Comparison of ENCODE assay signal across 17 cellular contexts in genomic region chr5:145847499-145848497, GRCh38. TPM values are rescaled to one million over a fixed set of nuclear protein-coding genes. Genes with fewer than 3 reads are reported as not detected.
DNase-seq lines count a peak whose midpoint lies in the region; ATAC-seq and TF ChIP-seq lines count a peak whose summit lies in the region.
"Had no signal": no experiment of that assay in that cellular context is flagged by ENCODE, and none has a peak within 500 bp of the region (broad histone marks: within the 10 kb centered on the region; RNA-seq: fewer than 3 reads in every experiment).

No MANE protein-coding gene starts in this region.

- TF ChIP-seq CTCF in astrocyte of the spinal cord (IDR thresholded peaks at IDR 0.05; ENCODE audit: low read depth, low read length) (no peak), kidney epithelial cell (IDR thresholded peaks at IDR 0.05; ENCODE audit: insufficient read depth, low read length, poor library complexity, severe bottlenecking) (no peak), uterus (IDR thresholded peaks at IDR 0.05) (no peak)

- H3K9me3 ChIP-seq in uterus, result no peaks in the 10 kb centered on the region
- H3K9me3 ChIP-seq: BE2C, heart right ventricle, upper lobe of right lung had no signal

- DNase-seq in AG08396 (ENCODE audit: low spot score) (peak; percentile 61), HT1080 (ENCODE audit: low read depth) (peak; percentile 91), astrocyte of the spinal cord (ENCODE audit: low read depth, low spot score) (peak; percentile 81), kidney epithelial cell (ENCODE audit: low read depth) (peak; percentile 67), DMS53 (lab: John Stamatoyannopoulos, UW) (no peak), uterus (no peak)
- no peak for DNase-seq in stimulated activated CD4-positive, alpha-beta T cell treated with anti-CD3 and anti-CD28 coated beads, Interleukin-15, amount 100 ng/mL, for 24 hours
- DNase-seq: BE2C, heart right ventricle, NCI-H1436 treated with DMSO at 0.1 percent for 48 hours, NCI-H526 treated with DMSO at 0.1 percent for 48 hours, upper lobe of right lung had no signal

- no peak for ATAC-seq in GM21381 (IDR thresholded peaks at IDR 0.05; ENCODE audit: unreplicated experiment)
- ATAC-seq: activated naive CD4-positive, alpha-beta T cell treated with anti-CD3 and anti-CD28 coated beads, Interleukin-2, amount 50 U/mL, for 72 hours; heart right ventricle; upper lobe of right lung had no signal

- H3K27me3 ChIP-seq in kidney epithelial cell (ENCODE audit: control insufficient read depth, insufficient read depth, low read length) (no peaks in the 10 kb centered on the region), uterus (no peaks in the 10 kb centered on the region)
- H3K27me3 ChIP-seq: BE2C, heart right ventricle, upper lobe of right lung had no signal

- H3K4me3 ChIP-seq in astrocyte of the spinal cord (ENCODE audit: low read depth, low read length) (no peak overlapping the region), kidney epithelial cell (ENCODE audit: low read depth, low read length) (no peak overlapping the region), uterus (no peak overlapping the region)
- H3K4me3 ChIP-seq: heart right ventricle, upper lobe of right lung had no signal

- in situ Hi-C loops in astrocyte of the spinal cord (cut with HindIII; ENCODE audit: low sequenced_read_pairs), result no loop called here

- no peaks in the 10 kb centered on the region for H3K36me3 ChIP-seq in kidney epithelial cell (ENCODE audit: control insufficient read depth, insufficient read depth, low read length)
- H3K36me3 ChIP-seq in uterus, result no peaks in the 10 kb centered on the region
- H3K36me3 ChIP-seq: BE2C, heart right ventricle, upper lobe of right lung had no signal

- no peak overlapping the region for H3K27ac ChIP-seq in uterus
- H3K27ac ChIP-seq: heart right ventricle, upper lobe of right lung had no signal

- H3K4me1 ChIP-seq in uterus, result no peaks in the 10 kb centered on the region
- H3K4me1 ChIP-seq: BE2C, heart right ventricle, upper lobe of right lung had no signal

- intact Hi-C loops in uterus (cut with DNase I; ENCODE audit: low total_unique reads), result no loop called here

- TF ChIP-seq POLR2A in uterus (IDR thresholded peaks at IDR 0.05), result no peak

RNA-seq across cellular contexts. Expression of gene PRELID2, which starts 12.7 kb away (rescaled TPM):
- 7.6 and 13.9 TPM in 2 replicates for total RNA-seq in HT1080 (2014; rRNA removed; shearing (Covaris generic))
- 7.2 and 9.0 TPM in 2 replicates for polyA plus RNA-seq in HT1080 (2015; cell fraction: cytosol; rRNA removed)
- 2.3 and 3.5 TPM in 2 replicates for polyA plus RNA-seq in HT1080 (2015; cell fraction: nucleus; rRNA removed)
- 9.4 and 9.7 TPM in 2 replicates for total RNA-seq in kidney epithelial cell
- 10 to 100 TPM; 21.8 to 54.5 (median 34.4) TPM for total RNA-seq in uterus

RNA-seq across cellular contexts. Expression of gene GRXCR2, which starts 25.0 kb away (rescaled TPM):
- not detected in 2 replicates for total RNA-seq in HT1080 (2014; rRNA removed; shearing (Covaris generic))
- polyA plus RNA-seq in HT1080 (2015; cell fraction: cytosol; rRNA removed), result not detected in 2 replicates
- not detected in 2 replicates for polyA plus RNA-seq in HT1080 (2015; cell fraction: nucleus; rRNA removed)
- total RNA-seq in kidney epithelial cell (not detected in 2 replicates), uterus (not detected)
- total RNA-seq: activated naive CD4-positive, alpha-beta T cell treated with anti-CD3 and anti-CD28 coated beads, Interleukin-2, amount 50 U/mL, for 72 hours; dermis microvascular lymphatic vessel endothelial cell; neural crest cell; SK-MEL-5; upper lobe of right lung had no signal

Comparison
In these comparisons a context has a peak if more than half of its experiments do, and no peak if none do; other contexts are left out.
1. DNase-seq: peak in AG08396 (single experiment), HT1080 (single experiment), astrocyte of the spinal cord (single experiment) and kidney epithelial cell (single experiment); none in DMS53 (single experiment), uterus (0 of 2) and stimulated activated CD4-positive, alpha-beta T cell treated with anti-CD3 and anti-CD28 coated beads, Interleukin-15, amount 100 ng/mL, for 24 hours (single experiment).